Comparison of ENCODE assay signal across 21 cellular contexts in the genomic region with DNA sequence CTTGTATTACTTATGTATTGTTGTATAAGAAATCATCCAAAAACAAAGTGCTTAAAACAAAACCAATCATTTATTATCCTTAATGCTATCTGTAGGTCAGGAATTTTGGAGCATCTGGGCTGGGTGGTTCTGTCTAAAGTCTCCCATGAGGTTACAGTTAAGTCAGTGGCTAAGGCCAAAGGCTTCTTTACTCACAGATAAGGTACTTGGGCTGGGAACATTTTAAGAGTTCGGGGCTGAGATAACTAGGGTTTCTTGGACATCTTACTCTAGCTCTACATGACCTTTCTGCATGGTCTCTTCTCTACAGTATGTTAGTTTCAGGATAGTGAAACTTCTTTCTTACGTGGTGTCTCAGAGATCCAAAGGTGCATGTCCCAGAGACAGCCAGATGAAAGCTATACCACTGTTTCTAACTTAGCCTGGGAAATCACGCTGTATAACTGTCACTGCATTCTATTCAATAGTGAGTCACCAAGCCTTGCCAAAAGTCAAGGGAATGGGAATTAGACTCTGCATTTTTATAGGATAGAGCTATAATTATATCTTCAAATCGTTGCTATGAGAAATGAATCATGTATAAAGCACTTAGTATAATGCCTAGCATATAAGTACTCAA. TPM values are rescaled to one million over a fixed set of nuclear protein-coding genes. Genes with fewer than 3 reads are reported as not detected.
A peak's percentile ranks its signal among the peaks of the same experiment; 100 is the strongest.
DNase-seq lines count a peak whose midpoint lies in the region; ATAC-seq and TF ChIP-seq lines count a peak whose summit lies in the region.
"Had no signal": no experiment of that assay in that cellular context is flagged by ENCODE, and none has a peak within 500 bp of the region (broad histone marks: within the 10 kb centered on the region; RNA-seq: fewer than 3 reads in every experiment).

No MANE protein-coding gene starts in this region.

- H3K4me3 Mint-ChIP-seq in neural crest cell (no peak overlapping the region), endothelial cell (ENCODE audit: unreplicated experiment) (no peak overlapping the region)

- H3K27ac Mint-ChIP-seq in neural crest cell (ENCODE audit: unreplicated experiment) (peak overlapping the region; percentile 59), endothelial cell (ENCODE audit: unreplicated experiment) (no peak overlapping the region)

- H2AK9ac ChIP-seq in IMR-90 (replicated peaks; ENCODE audit: low read depth, low read length, poor library complexity), result no peak overlapping the region

- H3K36me3 ChIP-seq in IMR-90 (ENCODE audit: control insufficient read depth, insufficient read depth, low read length), result peaks cover 1% of the 10 kb centered on the region; the same call in 1 of the 2 replicates
- no peaks in the 10 kb centered on the region for H3K36me3 ChIP-seq in brain microvascular endothelial cell (replicated peaks)
- no peaks in the 10 kb centered on the region for H3K36me3 ChIP-seq in effector memory CD4-positive, alpha-beta T cell (ENCODE audit: control insufficient read depth, insufficient read depth, low read length)
- H3K36me3 ChIP-seq: BLaER1 treated with 17β-estradiol and CSF1 and Interleukin-3, amounts not matched to agents 10 nM and 100 nM; Peyer's patch had no signal

- dilution Hi-C loops in IMR-90 (cut with HindIII; ENCODE audit: low sequenced_read_pairs, unreplicated experiment), result no loop called here

- H3K4me3 ChIP-seq in IMR-90 (ENCODE audit: insufficient read depth, low read depth, low read length), result no peak overlapping the region
- no peak overlapping the region for H3K4me3 ChIP-seq in brain microvascular endothelial cell (ENCODE audit: low read depth, low read length)
- H3K4me3 ChIP-seq in effector memory CD4-positive, alpha-beta T cell (ENCODE audit: insufficient read depth, low read depth, low read length, poor library complexity, severe bottlenecking), result no peak overlapping the region
- H3K4me3 ChIP-seq: BLaER1 treated with 17β-estradiol and CSF1 and Interleukin-3, amounts not matched to agents 10 nM and 100 nM; GM23248; Peyer's patch had no signal

- H4K91ac ChIP-seq in IMR-90 (ENCODE audit: insufficient read depth, low read depth, low read length), result no peak overlapping the region; the same call in 1 of the 2 replicates

- H3K79me1 ChIP-seq in IMR-90 (ENCODE audit: low read depth in 1 of 2, low read length in 2 of 2), result no peaks in the 10 kb centered on the region; a peak in 1 of 4 replicates

- no peak overlapping the region for H3K9ac ChIP-seq in IMR-90 (ENCODE audit: low read depth, low read length)
- H3K9ac ChIP-seq: BLaER1 treated with 17β-estradiol and CSF1 and Interleukin-3, amounts not matched to agents 10 nM and 100 nM; GM23248; KMS-11 had no signal

- in situ Hi-C loops in IMR-90 (cut with MboI; ENCODE audit: low sequenced_read_pairs) (no loop called here), brain microvascular endothelial cell (cut with HindIII; ENCODE audit: low pct_ligation_motif_present, low sequenced_read_pairs) (no loop called here)

- intact Hi-C loops in IMR-90 (cut with micrococcal nuclease), result no loop called here

- H3K4me1 ChIP-seq in IMR-90 (ENCODE audit: control insufficient read depth, insufficient read depth, low read length), result peaks cover 3% of the 10 kb centered on the region; the same call in 1 of the 2 replicates
- H3K4me1 ChIP-seq in effector memory CD4-positive, alpha-beta T cell (ENCODE audit: control insufficient read depth, insufficient read depth, low read length, poor library complexity, severe bottlenecking), result no peaks in the 10 kb centered on the region
- H3K4me1 ChIP-seq: BLaER1 treated with 17β-estradiol and CSF1 and Interleukin-3, amounts not matched to agents 10 nM and 100 nM; Peyer's patch had no signal

- peak; percentile 74 for DNase-seq in EL
- peak; percentile 78 for DNase-seq in IMR-90
- peak; percentile 54 for DNase-seq in brain microvascular endothelial cell
- DNase-seq in neural crest cell (ENCODE audit: low read depth, low spot score), result no peak
- no peak for DNase-seq in effector memory CD4-positive, alpha-beta T cell
- DNase-seq in SKM-1 (lab: John Stamatoyannopoulos, UW; ENCODE audit: unreplicated experiment), result no peak
- DNase-seq in activated CD4-positive, alpha-beta T cell treated with anti-CD3 and anti-CD28 coated beads, Interleukin-2, amount 50 U/mL, for 1 hour, result no peak
- DNase-seq in endothelial cell (ENCODE audit: low spot score), result no peak
- DNase-seq: COR-L47, GDM1, GM23248, NCI-H1092, NCI-H1694, NCI-H2107, NCI-H345, Peyer's patch, SHP77 treated with DMSO at 0.1 percent for 48 hours, SW 1271 had no signal

- no peaks in the 10 kb centered on the region for H4K20me1 ChIP-seq in IMR-90 (ENCODE audit: insufficient read depth, low read length)
- H4K20me1 ChIP-seq: BLaER1 treated with 17β-estradiol and CSF1 and Interleukin-3, amounts not matched to agents 10 nM and 100 nM had no signal

- WGBS in IMR-90 (ENCODE audit: extremely low coverage in 2 of 2, insufficient read length in 1 of 2), 2 experiments, result no CpG with 5 or more reads among the region's 4 CpGs

- H3K27ac ChIP-seq in IMR-90 (ENCODE audit: insufficient read depth, low read length), result no peak overlapping the region
- H3K27ac ChIP-seq in brain microvascular endothelial cell, result peak overlapping the region; percentile 30
- no peak overlapping the region for H3K27ac ChIP-seq in effector memory CD4-positive, alpha-beta T cell (ENCODE audit: insufficient read depth, low read length, poor library complexity, severe bottlenecking)
- H3K27ac ChIP-seq: BLaER1 treated with 17β-estradiol and CSF1 and Interleukin-3, amounts not matched to agents 10 nM and 100 nM; GM23248; KMS-11; Peyer's patch had no signal

- H2BK20ac ChIP-seq in IMR-90 (ENCODE audit: low read depth, low read length), result peak overlapping the region; percentile 22

- H4K5ac ChIP-seq in IMR-90 (ENCODE audit: low read depth, low read length), result no peak overlapping the region

- no peaks in the 10 kb centered on the region for H3K27me3 ChIP-seq in IMR-90 (ENCODE audit: control insufficient read depth, insufficient read depth, low read length)
- no peaks in the 10 kb centered on the region for H3K27me3 ChIP-seq in brain microvascular endothelial cell (replicated peaks)
- no peaks in the 10 kb centered on the region for H3K27me3 ChIP-seq in effector memory CD4-positive, alpha-beta T cell (replicated peaks; ENCODE audit: control insufficient read depth, insufficient read depth, low read length, poor library complexity, severe bottlenecking)
- H3K27me3 ChIP-seq: BLaER1 treated with 17β-estradiol and CSF1 and Interleukin-3, amounts not matched to agents 10 nM and 100 nM; Peyer's patch had no signal

- H3K23ac ChIP-seq in IMR-90 (ENCODE audit: low read depth, low read length), result peak overlapping the region; percentile 53; the same call in 1 of the 2 replicates

- no peaks in the 10 kb centered on the region for H3K27me3 Mint-ChIP-seq in neural crest cell (ENCODE audit: low read depth)
- peaks cover 2% of the 10 kb centered on the region for H3K27me3 Mint-ChIP-seq in endothelial cell (ENCODE audit: unreplicated experiment)

- no peak for TF ChIP-seq RAD21 in IMR-90 (IDR thresholded peaks at IDR 0.05; ENCODE audit: low read length)

- 0 out of 3 replicates have a peak overlapping the region, but pooled peaks have one; percentile 38 for H2BK15ac ChIP-seq in IMR-90 (ENCODE audit: low read depth, low read length)

- H3K4me1 Mint-ChIP-seq in neural crest cell (no peaks in the 10 kb centered on the region), endothelial cell (ENCODE audit: unreplicated experiment) (peaks cover 6% of the 10 kb centered on the region)

- TF ChIP-seq CTCF in IMR-90 (conservative IDR thresholded peaks at IDR 0.05; ENCODE audit: low read depth, low read length) (no peak), brain microvascular endothelial cell (IDR thresholded peaks at IDR 0.05; ENCODE audit: low read depth, low read length, missing control alignments) (no peak), neural crest cell (conservative IDR thresholded peaks at IDR 0.05) (no peak), endothelial cell (IDR thresholded peaks at IDR 0.05; ENCODE audit: unreplicated experiment) (no peak)

- H3K56ac ChIP-seq in IMR-90 (ENCODE audit: extremely low read depth, insufficient read depth, low read length), result no peak overlapping the region

- no TSS peak for BruUV-seq in IMR-90 (replicated peaks; lab: Mats Ljungman, UMichigan)

- H3K9me3 Mint-ChIP-seq in neural crest cell, result peaks cover 2% of the 10 kb centered on the region
- no peaks in the 10 kb centered on the region for H3K9me3 Mint-ChIP-seq in endothelial cell (ENCODE audit: unreplicated experiment)

- POLR2A ChIA-PET in IMR-90 (lab: Charles Lee; ENCODE audit: unreplicated experiment), result no interaction called here

- peak; percentile 74 for ATAC-seq in IMR-90 (ENCODE audit: low read depth)
- ATAC-seq: HCT116 had no signal

- H2AFZ ChIP-seq in IMR-90 (replicated peaks; ENCODE audit: low read length, poor library complexity), result peak overlapping the region; percentile 5
- H2AFZ ChIP-seq: GM23248 had no signal

- H3K14ac ChIP-seq in IMR-90 (replicated peaks; ENCODE audit: low read depth, low read length), result peak overlapping the region; percentile 43

- peak overlapping the region; percentile 58; the same call in 1 of the 2 replicates for H2BK120ac ChIP-seq in IMR-90 (ENCODE audit: low read depth, low read length)

- H4K8ac ChIP-seq in IMR-90 (ENCODE audit: low read depth in 2 of 2, low read length in 2 of 2), result no peak overlapping the region

- peak overlapping the region; percentile 18; the same call in 1 of the 2 replicates for H3K4ac ChIP-seq in IMR-90 (ENCODE audit: low read depth, low read length)

- H3K18ac ChIP-seq in IMR-90 (ENCODE audit: low read depth, low read length), result peak overlapping the region; percentile 68; the same call in 1 of the 2 replicates

- H2AK5ac ChIP-seq in IMR-90 (ENCODE audit: low read depth, low read length), result no peak overlapping the region

- H3K9me1 ChIP-seq in IMR-90 (ENCODE audit: insufficient read depth, low read length), result peaks cover 2% of the 10 kb centered on the region; the same call in 1 of the 2 replicates

- CTCF ChIA-PET in IMR-90 (lab: Yijun Ruan, JAX), result no interaction called here

- H3K9me3 ChIP-seq in IMR-90 (ENCODE audit: control insufficient read depth, insufficient read depth, low read length), result peaks cover 2% of the 10 kb centered on the region; the same call in 1 of the 2 replicates
- no peaks in the 10 kb centered on the region for H3K9me3 ChIP-seq in effector memory CD4-positive, alpha-beta T cell (ENCODE audit: control insufficient read depth, low read length)
- H3K9me3 ChIP-seq: BLaER1 treated with 17β-estradiol and CSF1 and Interleukin-3, amounts not matched to agents 10 nM and 100 nM; Peyer's patch had no signal

- peak overlapping the region; percentile 58 for H2BK5ac ChIP-seq in IMR-90 (ENCODE audit: low read depth, low read length, poor library complexity, severe bottlenecking)

- H3K36me3 Mint-ChIP-seq in neural crest cell (ENCODE audit: low read depth) (peaks cover 5% of the 10 kb centered on the region), endothelial cell (ENCODE audit: low read depth, unreplicated experiment) (no peaks in the 10 kb centered on the region)

- peak overlapping the region; percentile 73; the same call in 1 of the 2 replicates for H3K4me2 ChIP-seq in IMR-90 (ENCODE audit: low read depth, low read length)
- H3K4me2 ChIP-seq: BLaER1 treated with 17β-estradiol and CSF1 and Interleukin-3, amounts not matched to agents 10 nM and 100 nM; KMS-11 had no signal

- TF ChIP-seq POLR2A in IMR-90 (IDR thresholded peaks at IDR 0.05; ENCODE audit: low read depth, low read length), result no peak

RNA-seq across cellular contexts. Expression of a gene that starts 29.6 kb away (rescaled TPM):
- 7.7 and 12.5 TPM in 2 replicates for total RNA-seq in IMR-90 (2012; rRNA removed)
- polyA plus RNA-seq in IMR-90 (2012; rRNA removed), result 1.7 and 2.0 TPM in 2 replicates
- polyA plus RNA-seq in IMR-90 (2012; cell fraction: cytosol; rRNA removed), result 0.84 and 1.5 TPM in 2 replicates
- polyA plus RNA-seq in IMR-90 (2012; cell fraction: nucleus; rRNA removed; ENCODE audit: low replicate concordance), result 2.7 and 6.4 TPM in 2 replicates
- 18.6 and 19.6 TPM in 2 replicates for total RNA-seq in neural crest cell
- total RNA-seq in endothelial cell (ENCODE audit: unreplicated experiment), result 21.0 TPM

Comparison
In these comparisons a context has a peak if more than half of its experiments do, and no peak if none do; other contexts are left out.
1. DNase-seq: peak in EL (single experiment), IMR-90 (single experiment) and brain microvascular endothelial cell (single experiment); none in neural crest cell (single experiment), effector memory CD4-positive, alpha-beta T cell (0 of 3), SKM-1 (single experiment), activated CD4-positive, alpha-beta T cell treated with anti-CD3 and anti-CD28 coated beads, Interleukin-2, amount 50 U/mL, for 1 hour (single experiment) and endothelial cell (single experiment).